8 cellular contexts compared by ENCODE assay signal in the genomic region with DNA sequence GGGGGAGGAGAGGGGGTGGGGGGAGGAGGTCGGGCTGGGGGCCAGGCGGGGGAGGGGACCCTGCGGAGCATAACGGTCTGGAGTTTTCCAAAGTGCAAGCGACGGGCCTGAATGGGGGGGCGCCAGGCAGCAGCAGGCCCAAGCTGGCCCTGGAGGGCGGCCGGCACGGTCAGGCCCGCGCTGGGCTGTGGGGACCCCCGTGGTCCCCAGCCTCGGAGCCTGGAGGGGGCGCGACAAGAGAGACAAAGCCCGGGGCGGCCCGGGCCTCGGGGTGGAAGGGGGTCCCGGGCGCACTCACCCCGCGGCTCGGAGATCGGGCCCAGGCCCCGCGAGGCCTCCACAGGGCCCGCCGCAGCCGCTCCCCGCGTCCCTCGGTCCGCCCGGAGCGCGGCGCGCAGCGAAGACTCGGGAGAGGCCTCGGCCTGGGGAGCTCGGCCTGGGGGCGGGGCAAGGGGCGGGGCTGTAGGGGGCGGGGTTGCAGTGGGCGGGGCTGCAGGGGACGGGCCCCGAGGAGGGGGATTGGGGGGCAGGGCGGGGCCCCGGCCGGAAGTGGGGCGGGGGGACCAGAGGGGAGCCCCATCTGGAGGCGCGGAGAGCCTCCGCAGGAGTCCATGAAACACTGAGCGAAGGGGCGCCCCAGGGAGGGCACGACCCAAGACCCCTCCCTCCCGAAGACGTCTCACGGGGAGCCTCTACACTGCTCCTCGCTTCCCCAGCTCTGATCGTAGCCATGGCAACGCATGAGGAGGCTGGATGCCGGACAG. TPM values are rescaled to one million over a fixed set of nuclear protein-coding genes. Genes with fewer than 3 reads are reported as not detected.
DNase-seq lines count a peak whose midpoint lies in the region; ATAC-seq lines count a peak whose summit lies in the region.

No MANE protein-coding gene starts in this region.

- H3K27ac Mint-ChIP-seq in activated T-cell treated with anti-CD3 and anti-CD28 coated beads, Interleukin-2, amount 50 U/mL, for 72 hours, result no peak overlapping the region
- no peak overlapping the region for H3K27ac Mint-ChIP-seq in natural killer cell treated with Interleukin-12 subunit alpha and Interleukin-12 subunit beta and Interleukin-15 and Interleukin-18, amount 100 ng/mL, for 72 hours
- no peak overlapping the region for H3K27ac Mint-ChIP-seq in stimulated activated naive CD8-positive, alpha-beta T cell treated with anti-CD3 and anti-CD28 coated beads, Interleukin-15, Interleukin-2, amounts not matched to agents 100 ng/mL and 50 ng/mL, for 24 hours

- DNase-seq in NCI-H146 (lab: John Stamatoyannopoulos, UW) (peak; percentile 27), NCI-H146 treated with DMSO at 0.1 percent for 48 hours (lab: John Stamatoyannopoulos, UW; ENCODE audit: unreplicated experiment) (no peak), NCI-H345 (lab: John Stamatoyannopoulos, UW) (peak; percentile 78), fibroblast of peridontal ligament (ENCODE audit: extremely low read depth) (peak; percentile 75)
- DNase-seq in activated T-cell treated with anti-CD3 and anti-CD28 coated beads, Interleukin-2, amount 50 U/mL, for 72 hours, result peak; percentile 39 to 58
- DNase-seq in natural killer cell treated with Interleukin-12 subunit alpha and Interleukin-12 subunit beta and Interleukin-15 and Interleukin-18, amount 100 ng/mL, for 72 hours (ENCODE audit: low spot score), result no peak

- peak; percentile 78 to 83 for ATAC-seq in activated T-cell treated with anti-CD3 and anti-CD28 coated beads, Interleukin-2, amount 50 U/mL, for 72 hours (replicated peaks in 1 of 2)
- peak; percentile 49 to 79 for ATAC-seq in natural killer cell treated with Interleukin-12 subunit alpha and Interleukin-12 subunit beta and Interleukin-15 and Interleukin-18, amount 100 ng/mL, for 72 hours
- no peak for ATAC-seq in HG03097 (IDR thresholded peaks at IDR 0.05; ENCODE audit: low FRiP score, unreplicated experiment)

- peaks cover 11% of the 10 kb centered on the region for H3K4me1 Mint-ChIP-seq in activated T-cell treated with anti-CD3 and anti-CD28 coated beads, Interleukin-2, amount 50 U/mL, for 72 hours (ENCODE audit: low read depth)
- peaks cover 0 to 8% of the 10 kb centered on the region in 2 donors for H3K4me1 Mint-ChIP-seq in natural killer cell treated with Interleukin-12 subunit alpha and Interleukin-12 subunit beta and Interleukin-15 and Interleukin-18, amount 100 ng/mL, for 72 hours (ENCODE audit: low read depth in 2 of 2)
- peaks cover 11% of the 10 kb centered on the region for H3K4me1 Mint-ChIP-seq in stimulated activated naive CD8-positive, alpha-beta T cell treated with anti-CD3 and anti-CD28 coated beads, Interleukin-15, Interleukin-2, amounts not matched to agents 100 ng/mL and 50 ng/mL, for 24 hours (ENCODE audit: low read depth)

- H3K4me3 Mint-ChIP-seq in activated T-cell treated with anti-CD3 and anti-CD28 coated beads, Interleukin-2, amount 50 U/mL, for 72 hours, result peak overlapping the region; percentile 77 to 79
- no peak overlapping the region for H3K4me3 Mint-ChIP-seq in natural killer cell treated with Interleukin-12 subunit alpha and Interleukin-12 subunit beta and Interleukin-15 and Interleukin-18, amount 100 ng/mL, for 72 hours
- H3K4me3 Mint-ChIP-seq in stimulated activated naive CD8-positive, alpha-beta T cell treated with anti-CD3 and anti-CD28 coated beads, Interleukin-15, Interleukin-2, amounts not matched to agents 100 ng/mL and 50 ng/mL, for 24 hours, result peak overlapping the region; percentile 63

- peaks cover 13% of the 10 kb centered on the region for H3K27me3 Mint-ChIP-seq in activated T-cell treated with anti-CD3 and anti-CD28 coated beads, Interleukin-2, amount 50 U/mL, for 72 hours (ENCODE audit: low read depth)
- peaks cover 11% of the 10 kb centered on the region in 2 donors for H3K27me3 Mint-ChIP-seq in natural killer cell treated with Interleukin-12 subunit alpha and Interleukin-12 subunit beta and Interleukin-15 and Interleukin-18, amount 100 ng/mL, for 72 hours
- H3K27me3 Mint-ChIP-seq in stimulated activated naive CD8-positive, alpha-beta T cell treated with anti-CD3 and anti-CD28 coated beads, Interleukin-15, Interleukin-2, amounts not matched to agents 100 ng/mL and 50 ng/mL, for 24 hours, result peaks cover 20% of the 10 kb centered on the region

- no peaks in the 10 kb centered on the region for H3K36me3 Mint-ChIP-seq in activated T-cell treated with anti-CD3 and anti-CD28 coated beads, Interleukin-2, amount 50 U/mL, for 72 hours (ENCODE audit: insufficient read depth in 2 of 2)
- no peaks in the 10 kb centered on the region for H3K36me3 Mint-ChIP-seq in natural killer cell treated with Interleukin-12 subunit alpha and Interleukin-12 subunit beta and Interleukin-15 and Interleukin-18, amount 100 ng/mL, for 72 hours
- H3K36me3 Mint-ChIP-seq in stimulated activated naive CD8-positive, alpha-beta T cell treated with anti-CD3 and anti-CD28 coated beads, Interleukin-15, Interleukin-2, amounts not matched to agents 100 ng/mL and 50 ng/mL, for 24 hours (ENCODE audit: low read depth), result no peaks in the 10 kb centered on the region

- no peaks in the 10 kb centered on the region for H3K9me3 Mint-ChIP-seq in activated T-cell treated with anti-CD3 and anti-CD28 coated beads, Interleukin-2, amount 50 U/mL, for 72 hours
- no peaks in the 10 kb centered on the region for H3K9me3 Mint-ChIP-seq in natural killer cell treated with Interleukin-12 subunit alpha and Interleukin-12 subunit beta and Interleukin-15 and Interleukin-18, amount 100 ng/mL, for 72 hours
- H3K9me3 Mint-ChIP-seq in stimulated activated naive CD8-positive, alpha-beta T cell treated with anti-CD3 and anti-CD28 coated beads, Interleukin-15, Interleukin-2, amounts not matched to agents 100 ng/mL and 50 ng/mL, for 24 hours, result no peaks in the 10 kb centered on the region

RNA-seq across cellular contexts. Expression of a gene that starts 47.6 kb away (rescaled TPM):
- 1 to 10 TPM; 2.0 to 2.7 TPM for total RNA-seq in activated T-cell treated with anti-CD3 and anti-CD28 coated beads, Interleukin-2, amount 50 U/mL, for 72 hours
- under 1 TPM; 0.17 to 0.33 TPM for total RNA-seq in natural killer cell treated with Interleukin-12 subunit alpha and Interleukin-12 subunit beta and Interleukin-15 and Interleukin-18, amount 100 ng/mL, for 72 hours

Comparison
In these comparisons a context has a peak if more than half of its experiments do, and no peak if none do; other contexts are left out.
1. DNase-seq: peak in NCI-H146 (single experiment), NCI-H345 (single experiment), activated T-cell treated with anti-CD3 and anti-CD28 coated beads, Interleukin-2, amount 50 U/mL, for 72 hours (2 of 2) and fibroblast of peridontal ligament (single experiment); none in NCI-H146 treated with DMSO at 0.1 percent for 48 hours (single experiment) and natural killer cell treated with Interleukin-12 subunit alpha and Interleukin-12 subunit beta and Interleukin-15 and Interleukin-18, amount 100 ng/mL, for 72 hours (single experiment).